ENCODE assay signal across 13 cellular contexts in the genomic region with DNA sequence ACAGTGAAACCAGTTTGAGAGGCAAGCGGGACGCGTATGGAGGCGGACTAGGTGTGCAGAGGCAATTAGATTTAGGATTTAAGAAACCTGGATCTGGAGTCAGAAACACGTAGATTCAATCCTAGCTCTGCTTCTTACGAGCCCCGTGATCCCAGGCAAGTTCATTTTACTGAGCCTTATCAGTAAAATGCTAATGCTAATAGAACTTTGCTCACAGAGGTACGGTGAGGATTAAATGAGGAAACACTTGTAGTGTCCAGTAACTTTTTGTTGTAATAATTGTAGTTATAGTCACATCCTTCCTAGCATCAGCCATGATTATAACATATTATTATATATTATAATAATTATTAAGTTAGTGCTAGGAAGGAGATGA. TPM values are rescaled to one million over a fixed set of nuclear protein-coding genes. Genes with fewer than 3 reads are reported as not detected.
DNase-seq lines count a peak whose midpoint lies in the region; ATAC-seq, FAIRE-seq and TF ChIP-seq lines count a peak whose summit lies in the region.
"Had no signal": no experiment of that assay in that cellular context is flagged by ENCODE, and none has a peak within 500 bp of the region (broad histone marks: within the 10 kb centered on the region; RNA-seq: fewer than 3 reads in every experiment).

No MANE protein-coding gene starts in this region.

- ATAC-seq in stimulated activated naive CD8-positive, alpha-beta T cell treated with anti-CD3 and anti-CD28 coated beads, Interleukin-15, Interleukin-2, amounts not matched to agents 100 U/mL and 50 U/mL, for 24 hours: no peak
- ATAC-seq in HG02623 (IDR thresholded peaks at IDR 0.05; ENCODE audit: unreplicated experiment): no peak

- no peak overlapping the region for H3K4me3 ChIP-seq in effector memory CD4-positive, alpha-beta T cell (ENCODE audit: insufficient read depth, low read depth, low read length, poor library complexity, severe bottlenecking)
- peak overlapping the region in 3 of 4 donors; percentile 37 to 59 (median 42) for H3K4me3 ChIP-seq in transverse colon
- H3K4me3 ChIP-seq: HAP-1, K562 had no signal

- H3K27me3 ChIP-seq in effector memory CD4-positive, alpha-beta T cell (replicated peaks; ENCODE audit: control insufficient read depth, insufficient read depth, low read length, poor library complexity, severe bottlenecking): no peaks in the 10 kb centered on the region
- H3K27me3 ChIP-seq in transverse colon: no peaks in the 10 kb centered on the region

- TF ChIP-seq EP300 in transverse colon (IDR thresholded peaks at IDR 0.05; ENCODE audit: low read depth): no peak

- H3K27ac Mint-ChIP-seq in T-helper 1 cell treated with Interleukin-12 subunit alpha and Interleukin-12 subunit beta and Interleukin-4 antibody, amounts not matched to agents 30 μg/mL and 1 μg/mL, for 36 hours: peak overlapping the region; percentile 31
- peak overlapping the region; percentile 25 for H3K27ac Mint-ChIP-seq in mesothelial cell of epicardium

- H3K9me3 ChIP-seq in effector memory CD4-positive, alpha-beta T cell (ENCODE audit: control insufficient read depth, low read length): no peaks in the 10 kb centered on the region
- H3K9me3 ChIP-seq in transverse colon: no peaks in the 10 kb centered on the region
- H3K9me3 ChIP-seq: HAP-1 had no signal

- no peak for TF ChIP-seq CTCF in mesothelial cell of epicardium (IDR thresholded peaks at IDR 0.05; ENCODE audit: unreplicated experiment)
- no peak for TF ChIP-seq CTCF in transverse colon (IDR thresholded peaks at IDR 0.05)

- intact Hi-C loops in transverse colon (cut with DNase I; ENCODE audit: low total_unique reads): no loop called here

- peaks cover 65% of the 10 kb centered on the region for H3K36me3 Mint-ChIP-seq in T-helper 1 cell treated with Interleukin-12 subunit alpha and Interleukin-12 subunit beta and Interleukin-4 antibody, amounts not matched to agents 30 μg/mL and 1 μg/mL, for 36 hours (ENCODE audit: low read depth)
- H3K36me3 Mint-ChIP-seq in mesothelial cell of epicardium: peaks cover 11% of the 10 kb centered on the region

- H3K36me3 ChIP-seq in effector memory CD4-positive, alpha-beta T cell (ENCODE audit: control insufficient read depth, insufficient read depth, low read length): peaks cover 75% of the 10 kb centered on the region
- H3K36me3 ChIP-seq in transverse colon: no peaks in the 10 kb centered on the region
- H3K36me3 ChIP-seq: HAP-1 had no signal

- no peak overlapping the region for H3K4me3 Mint-ChIP-seq in T-helper 1 cell treated with Interleukin-12 subunit alpha and Interleukin-12 subunit beta and Interleukin-4 antibody, amounts not matched to agents 30 μg/mL and 1 μg/mL, for 36 hours
- peak overlapping the region; percentile 73 for H3K4me3 Mint-ChIP-seq in mesothelial cell of epicardium

- FAIRE-seq in RCC 7860 (lab: Jason Lieb, UNC): no peak
- FAIRE-seq: GM12891, K562 had no signal

- no peaks in the 10 kb centered on the region for H3K27me3 Mint-ChIP-seq in T-helper 1 cell treated with Interleukin-12 subunit alpha and Interleukin-12 subunit beta and Interleukin-4 antibody, amounts not matched to agents 30 μg/mL and 1 μg/mL, for 36 hours (ENCODE audit: low read depth)
- peaks cover 11% of the 10 kb centered on the region for H3K27me3 Mint-ChIP-seq in mesothelial cell of epicardium (ENCODE audit: low read depth)

- peaks cover 8% of the 10 kb centered on the region for H3K4me1 ChIP-seq in effector memory CD4-positive, alpha-beta T cell (ENCODE audit: control insufficient read depth, insufficient read depth, low read length, poor library complexity, severe bottlenecking)
- H3K4me1 ChIP-seq in transverse colon: peaks cover 0 to 15% (median 13%) of the 10 kb centered on the region in 4 donors
- H3K4me1 ChIP-seq: HAP-1 had no signal

- no peak for TF ChIP-seq POLR2A in transverse colon (IDR thresholded peaks at IDR 0.05)

- DNase-seq in T-helper 1 cell: no peak
- DNase-seq in effector memory CD4-positive, alpha-beta T cell: no peak
- no peak for DNase-seq in mesothelial cell of epicardium (ENCODE audit: low spot score in 2 of 2, unreplicated experiment in 2 of 2)
- no peak for DNase-seq in transverse colon
- no peak for DNase-seq in RCC 7860 (ENCODE audit: low spot score)
- DNase-seq in stimulated activated naive CD8-positive, alpha-beta T cell treated with anti-CD3 and anti-CD28 coated beads, Interleukin-15, Interleukin-2, amounts not matched to agents 100 U/mL and 50 U/mL, for 24 hours: no peak
- DNase-seq: activated CD4-positive, alpha-beta T cell treated with anti-CD3 and anti-CD28 coated beads, Interleukin-2, amount 50 U/mL, for 48 hours had no signal

- WGBS in transverse colon (ENCODE audit: low coverage in 1 of 2), 2 donors: 17 to 37% methylated on average over 1 to 8 of the region's 8 CpGs

- H3K9me3 Mint-ChIP-seq in T-helper 1 cell treated with Interleukin-12 subunit alpha and Interleukin-12 subunit beta and Interleukin-4 antibody, amounts not matched to agents 30 μg/mL and 1 μg/mL, for 36 hours: no peaks in the 10 kb centered on the region
- H3K9me3 Mint-ChIP-seq in mesothelial cell of epicardium: peaks cover 5% of the 10 kb centered on the region

- in situ Hi-C loops in transverse colon (cut with MboI; ENCODE audit: low pct_ligation_motif_present in 1 of 4, low pct_unique_long_range_greater_than_20kb in 1 of 4, low sequenced_read_pairs in 3 of 4): loop anchor here in 1 of 4 donors (25.0 kb wide), 1 partner anchor 118 kb away; no protein-coding TSS in a partner anchor

- peak overlapping the region; percentile 12 for H3K27ac ChIP-seq in effector memory CD4-positive, alpha-beta T cell (ENCODE audit: insufficient read depth, low read length, poor library complexity, severe bottlenecking)
- peak overlapping the region; percentile 56 to 71 (median 63) for H3K27ac ChIP-seq in transverse colon

- peaks cover 23% of the 10 kb centered on the region for H3K4me1 Mint-ChIP-seq in T-helper 1 cell treated with Interleukin-12 subunit alpha and Interleukin-12 subunit beta and Interleukin-4 antibody, amounts not matched to agents 30 μg/mL and 1 μg/mL, for 36 hours (ENCODE audit: low read depth)
- peaks cover 13% of the 10 kb centered on the region for H3K4me1 Mint-ChIP-seq in mesothelial cell of epicardium

RNA-seq across cellular contexts. Expression of a gene that starts 21.2 kb away (rescaled TPM):
- 9.3 to 11.3 TPM (median 9.7 TPM) in 3 replicates for total RNA-seq in mesothelial cell of epicardium
- 10 to 100 TPM in 1 of 4 donors, 1 to 10 TPM in 3; 2.6 to 24.5 (median 6.8) TPM for total RNA-seq in transverse colon
- total RNA-seq: myocyte had no signal

RNA-seq across cellular contexts. Expression of a gene that starts 23.5 kb away (rescaled TPM):
- 19.5 to 21.7 TPM (median 20.8 TPM) in 3 replicates for total RNA-seq in mesothelial cell of epicardium
- total RNA-seq in transverse colon: 100 to 1,000 TPM in 1 of 4 donors, 10 to 100 TPM in 3; 19.8 to 110 (median 29.3) TPM

RNA-seq across cellular contexts. Expression of a gene that starts 59.3 kb away (rescaled TPM):
- total RNA-seq in mesothelial cell of epicardium: 56.6 to 58.3 TPM (median 56.9 TPM) in 3 replicates
- 10 to 100 TPM; 30.2 to 59.3 (median 35.1) TPM for total RNA-seq in transverse colon
